In the genomic region with DNA sequence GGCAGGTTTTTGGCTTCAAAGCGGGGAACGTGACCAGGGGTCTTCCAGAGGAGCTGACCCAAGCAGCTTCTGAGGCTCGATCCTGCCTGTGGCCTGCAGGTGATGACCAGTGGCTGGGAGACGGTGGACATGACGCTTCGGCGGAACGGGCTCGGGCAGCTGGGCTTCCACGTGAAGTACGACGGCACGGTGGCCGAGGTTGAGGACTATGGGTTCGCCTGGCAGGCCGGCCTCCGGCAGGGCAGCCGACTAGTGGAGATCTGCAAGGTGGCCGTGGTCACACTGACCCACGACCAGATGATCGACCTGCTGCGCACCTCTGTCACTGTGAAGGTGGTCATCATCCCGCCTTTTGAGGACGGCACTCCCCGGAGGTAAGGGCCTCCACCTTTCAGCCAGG, we compare ENCODE assay signal across 20 cellular contexts.
DNase-seq lines count a peak whose midpoint lies in the region; TF ChIP-seq lines count a peak whose summit lies in the region.
"Had no signal": no experiment of that assay in that cellular context is flagged by ENCODE, and none has a peak within 500 bp of the region (broad histone marks: within the 10 kb centered on the region; RNA-seq: fewer than 3 reads in every experiment).

No MANE protein-coding gene starts in this region.

- H2AFZ ChIP-seq in Karpas-422 (ENCODE audit: low read length): no peak overlapping the region

- no peaks in the 10 kb centered on the region for H3K27me3 Mint-ChIP-seq in neural crest cell (ENCODE audit: low read depth)
- H3K27me3 Mint-ChIP-seq: CD4-positive, alpha-beta T cell; CD8-positive, alpha-beta memory T cell had no signal

- DNase-seq in neural crest cell (ENCODE audit: low read depth, low spot score) (no peak), nucleus accumbens (lab: John Stamatoyannopoulos, UW) (no peak), Karpas-422 (no peak)
- DNase-seq in activated CD4-positive, alpha-beta T cell treated with anti-CD3 and anti-CD28 coated beads, Interleukin-2, amount 50 U/mL, for 1 hour: no peak
- DNase-seq: 8988T; ACHN; AML-193; BE2C; CD4-positive, alpha-beta T cell; CD8-positive, alpha-beta memory T cell; DMS53; DMS79 treated with DMSO at 0.1 percent for 48 hours; GF-D8; GOT3; HCEC 1CT had no signal

- no peak overlapping the region for H3K27ac ChIP-seq in HEK293 (ENCODE audit: extremely low read depth, low read depth, low read length)
- peak overlapping the region; percentile 10 for H3K27ac ChIP-seq in duodenal mucosa (ENCODE audit: low read depth, low read length)
- H3K27ac ChIP-seq in Karpas-422 (ENCODE audit: low read length): no peak overlapping the region
- H3K27ac ChIP-seq: A549; BLaER1 treated with 17β-estradiol and CSF1 and Interleukin-3, amounts not matched to agents 10 nM and 100 nM had no signal

- no peaks in the 10 kb centered on the region for H3K27me3 ChIP-seq in duodenal mucosa (ENCODE audit: control insufficient read depth in 1 of 2, insufficient read depth in 2 of 2, low read length in 2 of 2)
- H3K27me3 ChIP-seq in Karpas-422 (ENCODE audit: low read length): no peaks in the 10 kb centered on the region
- H3K27me3 ChIP-seq: BE2C; BLaER1 treated with 17β-estradiol and CSF1 and Interleukin-3, amounts not matched to agents 10 nM and 100 nM had no signal

- no peaks in the 10 kb centered on the region for H3K9me3 Mint-ChIP-seq in neural crest cell
- H3K9me3 Mint-ChIP-seq: CD4-positive, alpha-beta T cell; CD8-positive, alpha-beta memory T cell had no signal

- H3K79me2 ChIP-seq in Karpas-422 (ENCODE audit: low read length): peaks cover 9% of the 10 kb centered on the region; the same call in 1 of the 2 replicates

- no peak overlapping the region for H3K4me3 Mint-ChIP-seq in neural crest cell
- H3K4me3 Mint-ChIP-seq: CD14-positive monocyte; CD4-positive, alpha-beta T cell; CD8-positive, alpha-beta memory T cell had no signal

- H3K4me1 Mint-ChIP-seq in neural crest cell: peaks cover 7% of the 10 kb centered on the region
- H3K4me1 Mint-ChIP-seq: CD14-positive monocyte had no signal

- H3K36me3 ChIP-seq in HEK293 (ENCODE audit: control insufficient read depth in 2 of 2, insufficient read depth in 1 of 2, low read length in 2 of 2) (peaks cover 0 to 23% of the 10 kb centered on the region in 2 experiments; a peak in 2 of 3 replicates), duodenal mucosa (ENCODE audit: control insufficient read depth in 1 of 2, insufficient read depth in 2 of 2, low read length in 2 of 2) (peaks cover 13 to 40% of the 10 kb centered on the region in 2 donors), Karpas-422 (ENCODE audit: insufficient read depth, low read length) (peaks cover 7% of the 10 kb centered on the region)
- H3K36me3 ChIP-seq: BE2C had no signal

- H3K9me3 ChIP-seq in HEK293 (ENCODE audit: control insufficient read depth, insufficient read depth, low read depth, low read length) (no peaks in the 10 kb centered on the region), duodenal mucosa (ENCODE audit: control insufficient read depth in 1 of 2, low read length in 2 of 2) (no peaks in the 10 kb centered on the region), Karpas-422 (ENCODE audit: low read length) (no peaks in the 10 kb centered on the region)
- H3K9me3 ChIP-seq: A549, BE2C had no signal

- TF ChIP-seq CTCF in HEK293 (tag by site-specific recombination; IDR thresholded peaks at IDR 0.05) (no peak), neural crest cell (conservative IDR thresholded peaks at IDR 0.05) (no peak)

- H3K4me1 ChIP-seq in HEK293 (ENCODE audit: control insufficient read depth, insufficient read depth, low read length) (no peaks in the 10 kb centered on the region), duodenal mucosa (ENCODE audit: control insufficient read depth in 1 of 2, insufficient read depth in 2 of 2, low read length in 2 of 2) (no peaks in the 10 kb centered on the region), Karpas-422 (ENCODE audit: low read length) (no peaks in the 10 kb centered on the region)
- H3K4me1 ChIP-seq: BE2C had no signal

- no peaks in the 10 kb centered on the region for H3K9me2 ChIP-seq in Karpas-422 (replicated peaks; ENCODE audit: insufficient read depth, low read length)

- peaks cover 10% of the 10 kb centered on the region for H3K36me3 Mint-ChIP-seq in neural crest cell (ENCODE audit: low read depth)

- POLR2A ChIA-PET in HEK293 (lab: Yijun Ruan, JAX): no interaction called here

- 0 out of 2 replicates have a peak, but pooled peaks cover 3% of the 10 kb centered on the region for H4K20me1 ChIP-seq in Karpas-422 (ENCODE audit: insufficient read depth, low read depth, low read length)
- H4K20me1 ChIP-seq: BLaER1 treated with 17β-estradiol and CSF1 and Interleukin-3, amounts not matched to agents 10 nM and 100 nM had no signal

- H3K4me3 ChIP-seq in HEK293 (ENCODE audit: low read depth, low read length) (no peak overlapping the region), duodenal mucosa (ENCODE audit: low read depth in 1 of 2, low read length in 2 of 2) (no peak overlapping the region), Karpas-422 (ENCODE audit: low read length) (no peak overlapping the region)
- H3K4me3 ChIP-seq: A549; BLaER1 treated with 17β-estradiol and CSF1 and Interleukin-3, amounts not matched to agents 10 nM and 100 nM had no signal

- CTCF ChIA-PET in HEK293 (lab: Yijun Ruan, JAX): interaction anchor here (0.6 to 6.3 kb wide), 4 partner anchors 12 to 228 kb away, joined by 3 to 70 read pairs (median 4); no protein-coding TSS in a partner anchor

- H3K27ac Mint-ChIP-seq in neural crest cell (ENCODE audit: unreplicated experiment): peak overlapping the region; percentile 90
- H3K27ac Mint-ChIP-seq: CD4-positive, alpha-beta T cell had no signal

- no peak overlapping the region for H3K4me2 ChIP-seq in Karpas-422 (ENCODE audit: low read depth, low read length, poor library complexity, severe bottlenecking)
- H3K4me2 ChIP-seq: A549 had no signal

- no peak overlapping the region for H3K9ac ChIP-seq in duodenal mucosa (ENCODE audit: low read depth in 1 of 2, low read length in 2 of 2)
- no peak overlapping the region for H3K9ac ChIP-seq in Karpas-422 (ENCODE audit: low read length)
- H3K9ac ChIP-seq: BLaER1 treated with 17β-estradiol and CSF1 and Interleukin-3, amounts not matched to agents 10 nM and 100 nM had no signal

TF ChIP-seq in HEK293, 187 proteins besides CTCF, POLR2A, EP300 and RAD21:
- no peak for TF ChIP-seq ZNF473 (tag by site-specific recombination; IDR thresholded peaks at IDR 0.05)
- peak; percentile 65; the same call in 1 of the 2 replicates for TF ChIP-seq ZNF600 (tag by site-specific recombination; IDR thresholded peaks at IDR 0.05)
